ENCODE assay signal across 9 cellular contexts in genomic region chr3:99023590-99024192, GRCh38.
DNase-seq lines count a peak whose midpoint lies in the region; ATAC-seq and TF ChIP-seq lines count a peak whose summit lies in the region.
"Had no signal": no experiment of that assay in that cellular context is flagged by ENCODE, and none has a peak within 500 bp of the region (broad histone marks: within the 10 kb centered on the region; RNA-seq: fewer than 3 reads in every experiment).

No MANE protein-coding gene starts in this region.

- H3K4me3 Mint-ChIP-seq in CD4-positive, alpha-beta T cell, result no peak overlapping the region
- H3K4me3 Mint-ChIP-seq in activated T-helper 17 cell treated with anti-CD3 and anti-CD28 coated beads, Interleukin-2, amount 50 U/mL, for 72 hours, result no peak overlapping the region
- H3K4me3 Mint-ChIP-seq: naive B cell had no signal

- no peaks in the 10 kb centered on the region for H3K36me3 Mint-ChIP-seq in CD4-positive, alpha-beta T cell (ENCODE audit: low read depth)
- H3K36me3 Mint-ChIP-seq in activated T-helper 17 cell treated with anti-CD3 and anti-CD28 coated beads, Interleukin-2, amount 50 U/mL, for 72 hours (ENCODE audit: low read depth), result no peaks in the 10 kb centered on the region

- H3K27me3 Mint-ChIP-seq in CD4-positive, alpha-beta T cell, result peaks cover 13% of the 10 kb centered on the region
- H3K27me3 Mint-ChIP-seq in activated T-helper 17 cell treated with anti-CD3 and anti-CD28 coated beads, Interleukin-2, amount 50 U/mL, for 72 hours, result peaks cover 10% of the 10 kb centered on the region

- H3K4me2 ChIP-seq in skeletal muscle satellite cell (ENCODE audit: low read length), result no peak overlapping the region

- peak overlapping the region; percentile 8 for H3K9ac ChIP-seq in skeletal muscle satellite cell (ENCODE audit: low read depth, low read length)

- no peak for DNase-seq in CD4-positive, alpha-beta T cell
- DNase-seq in RPMI7951 (ENCODE audit: low read depth) (peak; percentile 45), fibroblast of the conjunctiva (ENCODE audit: low read depth) (peak; percentile 18), left cardiac atrium (no peak)
- DNase-seq: naive B cell had no signal

- no peaks in the 10 kb centered on the region for H3K4me1 Mint-ChIP-seq in CD4-positive, alpha-beta T cell (ENCODE audit: low read depth)
- H3K4me1 Mint-ChIP-seq in activated T-helper 17 cell treated with anti-CD3 and anti-CD28 coated beads, Interleukin-2, amount 50 U/mL, for 72 hours, result no peaks in the 10 kb centered on the region
- H3K4me1 Mint-ChIP-seq: naive B cell had no signal

- peaks cover 4% of the 10 kb centered on the region for H3K27me3 ChIP-seq in CD4-positive, alpha-beta T cell (ENCODE audit: control insufficient read depth, insufficient read depth, low read length)
- H3K27me3 ChIP-seq in skeletal muscle satellite cell (ENCODE audit: control insufficient read depth, insufficient read depth, low read length), result no peaks in the 10 kb centered on the region

- peaks cover 8% of the 10 kb centered on the region for H3K9me3 Mint-ChIP-seq in CD4-positive, alpha-beta T cell
- H3K9me3 Mint-ChIP-seq in activated T-helper 17 cell treated with anti-CD3 and anti-CD28 coated beads, Interleukin-2, amount 50 U/mL, for 72 hours, result peaks cover 6% of the 10 kb centered on the region

- CTCF ChIA-PET in CD4-positive, alpha-beta T cell (lab: Charles Lee), result no interaction called here

- no peaks in the 10 kb centered on the region for H3K36me3 ChIP-seq in skeletal muscle satellite cell (ENCODE audit: insufficient read depth, low read length)

- H3K4me3 ChIP-seq in skeletal muscle satellite cell (ENCODE audit: low read length), result no peak overlapping the region

- no peak overlapping the region for H3K27ac ChIP-seq in CD4-positive, alpha-beta T cell (ENCODE audit: low read depth, low read length)

- no peak for ATAC-seq in CD4-positive, alpha-beta T cell (ENCODE audit: poor library complexity)
- peak; percentile 67 for ATAC-seq in GM18870 (IDR thresholded peaks at IDR 0.05; ENCODE audit: unreplicated experiment)
- ATAC-seq in HG03135 (IDR thresholded peaks at IDR 0.05; ENCODE audit: unreplicated experiment), result peak; percentile 73
- ATAC-seq in activated T-helper 17 cell treated with anti-CD3 and anti-CD28 coated beads, Interleukin-2, amount 50 U/mL, for 72 hours (replicated peaks), result no peak
- no peak for ATAC-seq in left cardiac atrium

- POLR2A ChIA-PET in CD4-positive, alpha-beta T cell (lab: Charles Lee), result no interaction called here

- no peak overlapping the region for H3K27ac Mint-ChIP-seq in CD4-positive, alpha-beta T cell
- H3K27ac Mint-ChIP-seq in activated T-helper 17 cell treated with anti-CD3 and anti-CD28 coated beads, Interleukin-2, amount 50 U/mL, for 72 hours, result no peak overlapping the region
- H3K27ac Mint-ChIP-seq: naive B cell had no signal

- intact Hi-C loops in CD4-positive, alpha-beta T cell (cut with DNase I, micrococcal nuclease), result no loop called here
- intact Hi-C loops in left cardiac atrium (cut with DNase I), result loop anchor here (5.0 to 10.0 kb wide), 3 partner anchors 664 to 731 kb away; no protein-coding TSS in a partner anchor

- TF ChIP-seq CTCF in CD4-positive, alpha-beta T cell (IDR thresholded peaks at IDR 0.05), result peak; percentile 64

- H3K9me3 ChIP-seq in CD4-positive, alpha-beta T cell (ENCODE audit: control insufficient read depth, low read length), result peaks cover 10% of the 10 kb centered on the region
- no peaks in the 10 kb centered on the region for H3K9me3 ChIP-seq in skeletal muscle satellite cell (replicated peaks; ENCODE audit: low read length)

- no peaks in the 10 kb centered on the region for H3K4me1 ChIP-seq in skeletal muscle satellite cell (ENCODE audit: control insufficient read depth, insufficient read depth, low read length)

Comparison
In these comparisons a context has a peak if more than half of its experiments do, and no peak if none do; other contexts are left out.
1. ATAC-seq: peak in GM18870 (single experiment) and HG03135 (single experiment); none in CD4-positive, alpha-beta T cell (single experiment), activated T-helper 17 cell treated with anti-CD3 and anti-CD28 coated beads, Interleukin-2, amount 50 U/mL, for 72 hours (single experiment) and left cardiac atrium (0 of 2).
2. DNase-seq: peak in RPMI7951 (single experiment) and fibroblast of the conjunctiva (single experiment); none in CD4-positive, alpha-beta T cell (0 of 10) and left cardiac atrium (single experiment).
3. intact Hi-C loops: an anchor here in left cardiac atrium (5.0 to 10.0 kb wide); none called in CD4-positive, alpha-beta T cell.